ENCODE assay signal across 18 cellular contexts in genomic region chr1:224438989-224439388, GRCh38. TPM values are rescaled to one million over a fixed set of nuclear protein-coding genes. Genes with fewer than 3 reads are reported as not detected.
DNase-seq lines count a peak whose midpoint lies in the region; ATAC-seq and TF ChIP-seq lines count a peak whose summit lies in the region.
"Had no signal": no experiment of that assay in that cellular context is flagged by ENCODE, and none has a peak within 500 bp of the region (broad histone marks: within the 10 kb centered on the region; RNA-seq: fewer than 3 reads in every experiment).

No MANE protein-coding gene starts in this region.

- H3F3A ChIP-seq in smooth muscle cell (ENCODE audit: low read depth), result no peaks in the 10 kb centered on the region

- H3K4me2 ChIP-seq in H9 (ENCODE audit: insufficient read depth, insufficient read length, low read length) (no peak overlapping the region), smooth muscle cell (no peak overlapping the region)
- H3K4me2 ChIP-seq: A549, PC-9 had no signal

- no peak for TF ChIP-seq POLR2A in right lobe of liver (IDR thresholded peaks at IDR 0.05)

- WGBS in H9 (ENCODE audit: extremely low coverage, insufficient read length, low lambda C conversion rate), result no CpG with 5 or more reads among the region's 7 CpGs
- WGBS in endodermal cell (ENCODE audit: insufficient coverage in 1 of 2, insufficient read length in 1 of 2), 2 experiments, result 86 to 93% methylated on average over 7 of the region's 7 CpGs
- WGBS in right lobe of liver (ENCODE audit: insufficient coverage, low coverage, low lambda C conversion rate, missing lambda C conversion rate), result 62% methylated on average over 7 of the region's 7 CpGs
- 85% methylated on average over 7 of the region's 7 CpGs for WGBS in smooth muscle cell (ENCODE audit: low lambda C conversion rate)

- DNase-seq in H9, result no peak
- DNase-seq in endodermal cell, result no peak
- DNase-seq in right lobe of liver, result no peak
- peak; percentile 81 for DNase-seq in renal cortical epithelial cell (ENCODE audit: low read depth)
- no peak for DNase-seq in smooth muscle cell (lab: John Stamatoyannopoulos, UW; ENCODE audit: unreplicated experiment)
- no peak for DNase-seq in Kasumi-1 (lab: John Stamatoyannopoulos, UW)
- DNase-seq in activated CD4-positive, CD25-positive, alpha-beta regulatory T cell (lab: John Stamatoyannopoulos, UW), result no peak
- no peak for DNase-seq in activated CD4-positive, alpha-beta T cell treated with anti-CD3 and anti-CD28 coated beads for 48 hours
- DNase-seq: COR-L47, NCI-H1436 treated with DMSO at 0.1 percent for 48 hours, NCI-H2081 treated with DMSO at 0.1 percent for 48 hours, NCI-H526 treated with DMSO at 0.1 percent for 48 hours, PC-9 had no signal

- H2BK5ac ChIP-seq in H9 (ENCODE audit: insufficient read length, low read length), result no peak overlapping the region

- H3K27ac ChIP-seq in H9 (ENCODE audit: insufficient read length, low read depth, low read length), result no peak overlapping the region
- H3K27ac ChIP-seq in endodermal cell (ENCODE audit: low read depth, low read length), result no peak overlapping the region
- H3K27ac ChIP-seq in right lobe of liver, result no peak overlapping the region
- H3K27ac ChIP-seq in smooth muscle cell (ENCODE audit: low read depth), result no peak overlapping the region
- H3K27ac ChIP-seq: A549, PC-9 had no signal

- no peak overlapping the region for H2BK15ac ChIP-seq in H9 (ENCODE audit: low read depth, low read length)

- no peak overlapping the region for H3K14ac ChIP-seq in H9 (ENCODE audit: insufficient read depth, low read length)

- no peak overlapping the region for H3K4me3 Mint-ChIP-seq in H9
- no peak overlapping the region for H3K4me3 Mint-ChIP-seq in endodermal cell
- H3K4me3 Mint-ChIP-seq: CD14-positive monocyte, IgD-negative memory B cell had no signal

- H3K36me3 ChIP-seq in endodermal cell (ENCODE audit: control insufficient read depth, insufficient read depth, low read length) (no peaks in the 10 kb centered on the region), right lobe of liver (peaks cover 0 to 6% (median 0%) of the 10 kb centered on the region in 4 donors), smooth muscle cell (ENCODE audit: low read depth) (no peaks in the 10 kb centered on the region)

- H3K27me3 Mint-ChIP-seq in H9 (ENCODE audit: low read depth), result no peaks in the 10 kb centered on the region
- no peaks in the 10 kb centered on the region for H3K27me3 Mint-ChIP-seq in endodermal cell (ENCODE audit: insufficient read depth)
- H3K27me3 Mint-ChIP-seq: IgD-negative memory B cell had no signal

- H3K4me3 ChIP-seq in endodermal cell (ENCODE audit: low read length), result no peak overlapping the region
- no peak overlapping the region for H3K4me3 ChIP-seq in right lobe of liver
- no peak overlapping the region for H3K4me3 ChIP-seq in smooth muscle cell
- H3K4me3 ChIP-seq: A549, HAP-1, PC-9 had no signal

- no peak overlapping the region for H4K8ac ChIP-seq in H9 (replicated peaks; ENCODE audit: insufficient read length, low read depth, low read length)

- H3K27me3 ChIP-seq in H9 (ENCODE audit: insufficient read depth, low read length) (no peaks in the 10 kb centered on the region), endodermal cell (ENCODE audit: control insufficient read depth, insufficient read depth, low read length, poor library complexity, severe bottlenecking) (no peaks in the 10 kb centered on the region), right lobe of liver (no peaks in the 10 kb centered on the region), smooth muscle cell (ENCODE audit: low read depth) (no peaks in the 10 kb centered on the region)

- no peaks in the 10 kb centered on the region for H3K9me3 ChIP-seq in H9 (ENCODE audit: control insufficient read depth, low read depth, low read length)
- H3K9me3 ChIP-seq in endodermal cell (ENCODE audit: control insufficient read depth, low read length), result no peaks in the 10 kb centered on the region
- H3K9me3 ChIP-seq in right lobe of liver, result no peaks in the 10 kb centered on the region
- H3K9me3 ChIP-seq in smooth muscle cell (replicated peaks; ENCODE audit: low read depth), result no peaks in the 10 kb centered on the region
- H3K9me3 ChIP-seq: A549, HAP-1 had no signal

- no peak overlapping the region for H2BK12ac ChIP-seq in H9 (ENCODE audit: insufficient read length, low read depth, low read length)

- H3K9me3 Mint-ChIP-seq in H9, result no peaks in the 10 kb centered on the region
- H3K9me3 Mint-ChIP-seq in endodermal cell, result no peaks in the 10 kb centered on the region
- H3K9me3 Mint-ChIP-seq: CD14-positive monocyte, IgD-negative memory B cell had no signal

- ATAC-seq in right lobe of liver, result peak in 3 of 4 donors; percentile 9 to 63 (median 11)
- ATAC-seq: A549, Right ventricle myocardium inferior had no signal

- H3K56ac ChIP-seq in H9 (ENCODE audit: insufficient read length, low read depth, low read length), result no peak overlapping the region

- H4K5ac ChIP-seq in H9 (ENCODE audit: insufficient read length, low read depth, low read length), result no peak overlapping the region

- H2AFZ ChIP-seq in H9 (ENCODE audit: low read length) (no peak overlapping the region), smooth muscle cell (ENCODE audit: low read depth) (no peak overlapping the region)
- H2AFZ ChIP-seq: PC-9 had no signal

- peak overlapping the region; percentile 7 for H3K9ac ChIP-seq in H9 (ENCODE audit: extremely low read depth, insufficient read length, low read length)
- H3K9ac ChIP-seq in endodermal cell (ENCODE audit: extremely low read depth, low read length, poor library complexity, severe bottlenecking), result no peak overlapping the region
- H3K9ac ChIP-seq in smooth muscle cell (ENCODE audit: low read depth), result no peak overlapping the region

- peaks cover 5% of the 10 kb centered on the region for H4K20me1 ChIP-seq in H9 (ENCODE audit: control insufficient read depth, insufficient read depth, insufficient read length)
- H4K20me1 ChIP-seq in smooth muscle cell (ENCODE audit: low read depth), result peaks cover 2% of the 10 kb centered on the region

- H3K27ac Mint-ChIP-seq in H9 (peak overlapping the region in 2 of 3 experiments; percentile 46 to 84; a peak in 2 of 7 replicates), endodermal cell (peak overlapping the region; percentile 45)
- H3K27ac Mint-ChIP-seq: CD14-positive monocyte had no signal

- TF ChIP-seq CTCF in H9 (conservative IDR thresholded peaks at IDR 0.05) (no peak), endodermal cell (conservative IDR thresholded peaks at IDR 0.05) (no peak), right lobe of liver (IDR thresholded peaks at IDR 0.05) (no peak), smooth muscle cell (IDR thresholded peaks at IDR 0.05; ENCODE audit: borderline replicate concordance, insufficient read depth, poor library complexity, severe bottlenecking) (no peak)

- H4K91ac ChIP-seq in H9 (ENCODE audit: insufficient read length, low read depth, low read length), result no peak overlapping the region

- H3K18ac ChIP-seq in H9 (ENCODE audit: insufficient read length, low read depth, low read length), result no peak overlapping the region

- H3K4me1 ChIP-seq in H9 (ENCODE audit: insufficient read depth, low read length) (no peaks in the 10 kb centered on the region), endodermal cell (ENCODE audit: control insufficient read depth, insufficient read depth, low read length) (no peaks in the 10 kb centered on the region), right lobe of liver (peaks cover 0 to 9% (median 3%) of the 10 kb centered on the region in 4 donors), smooth muscle cell (ENCODE audit: low read depth) (peaks cover 13% of the 10 kb centered on the region)

- intact Hi-C loops in right lobe of liver (cut with DNase I), result no loop called here

- no peak overlapping the region for H2AK5ac ChIP-seq in H9 (ENCODE audit: insufficient read length, low read length)

- H3K23ac ChIP-seq in H9 (ENCODE audit: insufficient read length, low read depth, low read length), result no peak overlapping the region

- no peak overlapping the region for H3T11ph ChIP-seq in H9 (ENCODE audit: low read length)

- H2BK120ac ChIP-seq in H9 (ENCODE audit: low read depth, low read length, poor library complexity, severe bottlenecking), result no peak overlapping the region

- no peaks in the 10 kb centered on the region for H3K79me1 ChIP-seq in H9 (ENCODE audit: insufficient read depth, low read depth, low read length, poor library complexity, severe bottlenecking)

- no peak overlapping the region for H2BK20ac ChIP-seq in H9 (ENCODE audit: low read depth, low read length, poor library complexity, severe bottlenecking)

- H3K36me3 Mint-ChIP-seq in H9 (ENCODE audit: insufficient read depth in 1 of 3, low read depth in 3 of 3) (peaks cover 3 to 13% (median 5%) of the 10 kb centered on the region in 3 experiments; a peak in 4 of 7 replicates), endodermal cell (ENCODE audit: low read depth) (peaks cover 4% of the 10 kb centered on the region)

- H3K23me2 ChIP-seq in H9 (ENCODE audit: insufficient read length, low read depth, low read length, poor library complexity, severe bottlenecking), result peaks cover 8% of the 10 kb centered on the region

- H3K4me1 Mint-ChIP-seq in H9 (peaks cover 19 to 20% of the 10 kb centered on the region in 2 experiments), endodermal cell (peaks cover 14% of the 10 kb centered on the region)

- H3K79me2 ChIP-seq in H9 (ENCODE audit: insufficient read depth, low read length), result peaks cover 2% of the 10 kb centered on the region; the same call in 1 of the 2 replicates
- peaks cover 40% of the 10 kb centered on the region for H3K79me2 ChIP-seq in smooth muscle cell (ENCODE audit: low read depth)

- H3K4ac ChIP-seq in H9 (ENCODE audit: low read depth, low read length), result no peak overlapping the region

RNA-seq across cellular contexts. Expression of gene WDR26, which starts 4.4 kb away (rescaled TPM):
- 81.4 and 81.7 TPM in 2 replicates for total RNA-seq in H9 (2021)
- total RNA-seq in endodermal cell, result 10 to 100 TPM; 75.9 to 79.0 TPM
- polyA plus RNA-seq in endodermal cell (2013, experiment 1 of 2), result 52.8 TPM
- polyA plus RNA-seq in endodermal cell (2013, experiment 2 of 2), result 50.1 TPM
- 10 to 100 TPM; 27.2 to 46.8 (median 40.1) TPM for total RNA-seq in right lobe of liver
- total RNA-seq in renal cortical epithelial cell, result 57.5 and 150 TPM in 2 replicates
- 79.5 and 81.4 TPM in 2 replicates for total RNA-seq in smooth muscle cell
- polyA plus RNA-seq in smooth muscle cell, result 8.6 and 12.0 TPM in 2 replicates
